1 cellular context compared by ENCODE assay signal in genomic region chr19:43638991-43639494, GRCh38.
TF ChIP-seq lines count a peak whose summit lies in the region.

No MANE protein-coding gene starts in this region.

TF ChIP-seq in WTC11, 78 proteins besides CTCF, POLR2A, EP300 and RAD21 (continued from another document):
- TF ChIP-seq ZNF425 (CRISPR knock-in tag; conservative IDR thresholded peaks at IDR 0.05) (no peak), ELF4 (CRISPR knock-in tag; IDR thresholded peaks at IDR 0.05; ENCODE audit: low read depth) (no peak), ETV6 (CRISPR knock-in tag; IDR thresholded peaks at IDR 0.05) (no peak), PRDM15 (CRISPR knock-in tag; IDR thresholded peaks at IDR 0.05) (no peak), IRF2 (CRISPR knock-in tag; IDR thresholded peaks at IDR 0.05; ENCODE audit: borderline replicate concordance, low read depth) (no peak), NFATC4 (CRISPR knock-in tag; IDR thresholded peaks at IDR 0.05) (no peak), ZNF263 (CRISPR knock-in tag; IDR thresholded peaks at IDR 0.05; ENCODE audit: low read depth) (no peak)
